ENCODE assay signal across 19 cellular contexts in genomic region chr22:24392218-24392931, GRCh38. TPM values are rescaled to one million over a fixed set of nuclear protein-coding genes. Genes with fewer than 3 reads are reported as not detected.
DNase-seq lines count a peak whose midpoint lies in the region; ATAC-seq and TF ChIP-seq lines count a peak whose summit lies in the region.
"Had no signal": no experiment of that assay in that cellular context is flagged by ENCODE, and none has a peak within 500 bp of the region (broad histone marks: within the 10 kb centered on the region; RNA-seq: fewer than 3 reads in every experiment).

No MANE protein-coding gene starts in this region.

- H3K9me3 Mint-ChIP-seq in activated T-cell treated with anti-CD3 and anti-CD28 coated beads, Interleukin-2, amount 50 U/mL, for 24 hours = no peaks in the 10 kb centered on the region
- H3K9me3 Mint-ChIP-seq in activated T-cell treated with anti-CD3 and anti-CD28 coated beads, Interleukin-2, amount 50 U/mL, for 4 hours = no peaks in the 10 kb centered on the region
- H3K9me3 Mint-ChIP-seq: GM23338 had no signal

- H3K27me3 ChIP-seq in stomach = no peaks in the 10 kb centered on the region
- H3K27me3 ChIP-seq: breast epithelium, SJCRH30, uterus had no signal

- 64 to 78% (median 75%) methylated on average over 4 of the region's 4 CpGs for WGBS in stomach, 5 donors

- TF ChIP-seq EP300 in stomach (IDR thresholded peaks at IDR 0.05) = no peak

- no peak for ATAC-seq in activated T-cell treated with anti-CD3 and anti-CD28 coated beads, Interleukin-2, amount 50 U/mL, for 4 hours
- ATAC-seq in HG02938 (IDR thresholded peaks at IDR 0.05; ENCODE audit: unreplicated experiment) (no peak), HG02870 (IDR thresholded peaks at IDR 0.05; ENCODE audit: unreplicated experiment) (no peak)
- ATAC-seq: GM23338 had no signal

- H3K9me3 ChIP-seq in stomach = no peaks in the 10 kb centered on the region
- H3K9me3 ChIP-seq: breast epithelium, SJCRH30, uterus had no signal

- intact Hi-C loops in stomach (cut with DNase I; ENCODE audit: low total_unique reads) = no loop called here

- peaks cover 8 to 40% (median 21%) of the 10 kb centered on the region in 4 donors for H3K4me1 ChIP-seq in stomach
- H3K4me1 ChIP-seq: breast epithelium, SJCRH30 had no signal

- H3K36me3 Mint-ChIP-seq in activated T-cell treated with anti-CD3 and anti-CD28 coated beads, Interleukin-2, amount 50 U/mL, for 24 hours (ENCODE audit: low read depth) = peaks cover 41% of the 10 kb centered on the region
- peaks cover 8% of the 10 kb centered on the region for H3K36me3 Mint-ChIP-seq in activated T-cell treated with anti-CD3 and anti-CD28 coated beads, Interleukin-2, amount 50 U/mL, for 4 hours (ENCODE audit: insufficient read depth)

- H3K4me3 ChIP-seq in fibroblast of the aortic adventitia (ENCODE audit: low read depth, low read length) = no peak overlapping the region
- no peak overlapping the region for H3K4me3 ChIP-seq in stomach
- H3K4me3 ChIP-seq: breast epithelium, GM23338, lung, SJCRH30, uterus had no signal

- TF ChIP-seq CTCF in fibroblast of the aortic adventitia (IDR thresholded peaks at IDR 0.05; ENCODE audit: insufficient read depth, low read length) (no peak), stomach (IDR thresholded peaks at IDR 0.05) (no peak)

- TF ChIP-seq POLR2A in stomach (IDR thresholded peaks at IDR 0.05) = no peak

- no peak overlapping the region for H3K4me3 Mint-ChIP-seq in activated T-cell treated with anti-CD3 and anti-CD28 coated beads, Interleukin-2, amount 50 U/mL, for 24 hours
- H3K4me3 Mint-ChIP-seq in activated T-cell treated with anti-CD3 and anti-CD28 coated beads, Interleukin-2, amount 50 U/mL, for 4 hours = no peak overlapping the region
- H3K4me3 Mint-ChIP-seq: GM23338 had no signal

- H3K27ac ChIP-seq in stomach = peak overlapping the region in 3 of 5 donors; percentile 62 to 71 (median 65)
- H3K27ac ChIP-seq: SJCRH30 had no signal

- no peak for DNase-seq in activated T-cell treated with anti-CD3 and anti-CD28 coated beads, Interleukin-2, amount 50 U/mL, for 24 hours
- no peak for DNase-seq in activated T-cell treated with anti-CD3 and anti-CD28 coated beads, Interleukin-2, amount 50 U/mL, for 4 hours
- DNase-seq in NCI-H748 treated with DMSO at 0.1 percent for 48 hours (lab: John Stamatoyannopoulos, UW) (peak; percentile 86), fibroblast of the aortic adventitia (ENCODE audit: low read depth) (peak; percentile 3), stomach (no peak), NCI-H2196 (lab: John Stamatoyannopoulos, UW; ENCODE audit: unreplicated experiment) (no peak)
- DNase-seq: activated CD4-positive, alpha-beta T cell treated with anti-CD3 and anti-CD28 coated beads for 1 hour; DMS 273 treated with DMSO at 0.1 percent for 48 hours; hypothalamus; NCI-H1105; NCI-H82; SJCRH30; stimulated activated CD4-positive, alpha-beta T cell treated with anti-CD3 and anti-CD28 coated beads, Interleukin-15, amount 100 ng/mL, for 24 hours; uterus had no signal

- H3K36me3 ChIP-seq in stomach = peaks cover 13 to 36% (median 22%) of the 10 kb centered on the region in 4 donors
- H3K36me3 ChIP-seq: breast epithelium, uterus had no signal

- peak overlapping the region; percentile 37 for H3K27ac Mint-ChIP-seq in activated T-cell treated with anti-CD3 and anti-CD28 coated beads, Interleukin-2, amount 50 U/mL, for 24 hours

- no peaks in the 10 kb centered on the region for H3K27me3 Mint-ChIP-seq in activated T-cell treated with anti-CD3 and anti-CD28 coated beads, Interleukin-2, amount 50 U/mL, for 24 hours
- H3K27me3 Mint-ChIP-seq in activated T-cell treated with anti-CD3 and anti-CD28 coated beads, Interleukin-2, amount 50 U/mL, for 4 hours (ENCODE audit: low read depth) = no peaks in the 10 kb centered on the region

- H3K4me1 Mint-ChIP-seq in activated T-cell treated with anti-CD3 and anti-CD28 coated beads, Interleukin-2, amount 50 U/mL, for 24 hours (ENCODE audit: low read depth) = peaks cover 14% of the 10 kb centered on the region
- no peaks in the 10 kb centered on the region for H3K4me1 Mint-ChIP-seq in activated T-cell treated with anti-CD3 and anti-CD28 coated beads, Interleukin-2, amount 50 U/mL, for 4 hours (ENCODE audit: low read depth)
- H3K4me1 Mint-ChIP-seq: GM23338 had no signal

RNA-seq across cellular contexts. Expression of gene ADORA2A, which starts 35.0 kb away (rescaled TPM):
- total RNA-seq in activated T-cell treated with anti-CD3 and anti-CD28 coated beads, Interleukin-2, amount 50 U/mL, for 4 hours = 10 to 100 TPM; 44.6 to 57.1 (median 51.1) TPM
- total RNA-seq in fibroblast of the aortic adventitia (ENCODE audit: low replicate concordance) (0.45 and 0.74 TPM in 2 replicates), stomach (1 to 10 TPM in 3 of 5 donors, under 1 TPM in 1, not detected in 1; 0.58 to 7.1 (median 3.1) TPM)
- polyA plus RNA-seq in stomach = 1 to 10 TPM; 1.4 to 2.9 (median 1.6) TPM

Comparison
In these comparisons a context has a peak if more than half of its experiments do, and no peak if none do; other contexts are left out.
1. DNase-seq: peak in NCI-H748 treated with DMSO at 0.1 percent for 48 hours (single experiment) and fibroblast of the aortic adventitia (single experiment); none in activated T-cell treated with anti-CD3 and anti-CD28 coated beads, Interleukin-2, amount 50 U/mL, for 24 hours (single experiment), activated T-cell treated with anti-CD3 and anti-CD28 coated beads, Interleukin-2, amount 50 U/mL, for 4 hours (single experiment), stomach (single experiment) and NCI-H2196 (single experiment).
2. RNA of gene ADORA2A, which starts 35.0 kb away (total RNA-seq): 44.6 to 57.1 TPM in activated T-cell treated with anti-CD3 and anti-CD28 coated beads, Interleukin-2, amount 50 U/mL, for 4 hours; 0.58 to 7.1 TPM in stomach and 0.45 to 0.74 TPM in fibroblast of the aortic adventitia; every median in the first group is over 4 times any median in the second.